In genomic region chr6:112502348-112503130, GRCh38 we compare ENCODE assay signal across 10 cellular contexts.
DNase-seq lines count a peak whose midpoint lies in the region; ATAC-seq and TF ChIP-seq lines count a peak whose summit lies in the region.
"Had no signal": no experiment of that assay in that cellular context is flagged by ENCODE, and none has a peak within 500 bp of the region (broad histone marks: within the 10 kb centered on the region; RNA-seq: fewer than 3 reads in every experiment).

No MANE protein-coding gene starts in this region.

- no peak overlapping the region for H3K4me2 ChIP-seq in OCI-LY3 (ENCODE audit: low read length)

- no peaks in the 10 kb centered on the region for H3K9me3 ChIP-seq in OCI-LY3 (ENCODE audit: insufficient read depth, low read length)

- peak; percentile 59 for ATAC-seq in sciatic nerve
- ATAC-seq in HG02973 (IDR thresholded peaks at IDR 0.05; ENCODE audit: unreplicated experiment): no peak
- ATAC-seq in GM21825 (IDR thresholded peaks at IDR 0.05; ENCODE audit: unreplicated experiment): no peak
- no peak for ATAC-seq in natural killer cell treated with Interleukin-12 subunit alpha and Interleukin-12 subunit beta and Interleukin-15 and Interleukin-18, amount 100 ng/mL, for 72 hours

- no peak overlapping the region for H3K27ac ChIP-seq in OCI-LY3 (ENCODE audit: low read length)
- H3K27ac ChIP-seq: skin epidermis had no signal

- H3K36me3 ChIP-seq in OCI-LY3 (replicated peaks; ENCODE audit: low read depth, low read length): no peaks in the 10 kb centered on the region

- H3K79me2 ChIP-seq in OCI-LY3 (ENCODE audit: low read length): no peaks in the 10 kb centered on the region

- no peaks in the 10 kb centered on the region for H3K36me3 Mint-ChIP-seq in natural killer cell treated with Interleukin-12 subunit alpha and Interleukin-12 subunit beta and Interleukin-15 and Interleukin-18, amount 100 ng/mL, for 72 hours

- no peak overlapping the region for H3K27ac Mint-ChIP-seq in natural killer cell treated with Interleukin-12 subunit alpha and Interleukin-12 subunit beta and Interleukin-15 and Interleukin-18, amount 100 ng/mL, for 72 hours

- peak overlapping the region; percentile 15; the same call in 1 of the 2 replicates for H2AFZ ChIP-seq in OCI-LY3 (ENCODE audit: low read depth, low read length)

- H3K4me3 ChIP-seq in OCI-LY3 (ENCODE audit: low read length) (no peak overlapping the region), epithelial cell of esophagus (ENCODE audit: low read length) (no peak overlapping the region)
- H3K4me3 ChIP-seq: skin epidermis had no signal

- H3K4me1 Mint-ChIP-seq in natural killer cell treated with Interleukin-12 subunit alpha and Interleukin-12 subunit beta and Interleukin-15 and Interleukin-18, amount 100 ng/mL, for 72 hours (ENCODE audit: low read depth in 2 of 2): no peaks in the 10 kb centered on the region

- no peaks in the 10 kb centered on the region for H4K20me1 ChIP-seq in OCI-LY3 (ENCODE audit: insufficient read depth, low read length)

- H3K4me1 ChIP-seq in OCI-LY3 (ENCODE audit: low read length): no peaks in the 10 kb centered on the region

- intact Hi-C loops in sciatic nerve (cut with DNase I): no loop called here

- no peak overlapping the region for H3K4me3 Mint-ChIP-seq in natural killer cell treated with Interleukin-12 subunit alpha and Interleukin-12 subunit beta and Interleukin-15 and Interleukin-18, amount 100 ng/mL, for 72 hours

- H3K9me3 Mint-ChIP-seq in natural killer cell treated with Interleukin-12 subunit alpha and Interleukin-12 subunit beta and Interleukin-15 and Interleukin-18, amount 100 ng/mL, for 72 hours: no peaks in the 10 kb centered on the region

- DNase-seq in NCI-H748 (lab: John Stamatoyannopoulos, UW; ENCODE audit: unreplicated experiment) (peak; percentile 45), NCI-H748 treated with DMSO at 0.1 percent for 48 hours (lab: John Stamatoyannopoulos, UW) (no peak), epithelial cell of esophagus (ENCODE audit: low read depth) (no peak), sciatic nerve (ENCODE audit: low spot score) (no peak)
- DNase-seq in natural killer cell treated with Interleukin-12 subunit alpha and Interleukin-12 subunit beta and Interleukin-15 and Interleukin-18, amount 100 ng/mL, for 72 hours (ENCODE audit: low spot score): no peak
- DNase-seq: activated CD4-positive, alpha-beta T cell treated with anti-CD3 and anti-CD28 coated beads, Interleukin-2, amount 50 U/mL, for 1 hour had no signal

- TF ChIP-seq CTCF in OCI-LY3 (IDR thresholded peaks at IDR 0.05; ENCODE audit: low read depth, low read length) (peak; percentile 30; the same call in 1 of the 2 replicates), epithelial cell of esophagus (IDR thresholded peaks at IDR 0.05; ENCODE audit: insufficient read depth, low read depth, low read length, missing control alignments) (peak; percentile 27)

- H3K9ac ChIP-seq in OCI-LY3 (ENCODE audit: low read length): no peak overlapping the region

- no peaks in the 10 kb centered on the region for H3K27me3 ChIP-seq in OCI-LY3 (ENCODE audit: low read depth, low read length)

- H3K27me3 Mint-ChIP-seq in natural killer cell treated with Interleukin-12 subunit alpha and Interleukin-12 subunit beta and Interleukin-15 and Interleukin-18, amount 100 ng/mL, for 72 hours: peaks cover 0 to 3% of the 10 kb centered on the region in 2 donors
